Comparison of ENCODE assay signal across 8 cellular contexts in the genomic region with DNA sequence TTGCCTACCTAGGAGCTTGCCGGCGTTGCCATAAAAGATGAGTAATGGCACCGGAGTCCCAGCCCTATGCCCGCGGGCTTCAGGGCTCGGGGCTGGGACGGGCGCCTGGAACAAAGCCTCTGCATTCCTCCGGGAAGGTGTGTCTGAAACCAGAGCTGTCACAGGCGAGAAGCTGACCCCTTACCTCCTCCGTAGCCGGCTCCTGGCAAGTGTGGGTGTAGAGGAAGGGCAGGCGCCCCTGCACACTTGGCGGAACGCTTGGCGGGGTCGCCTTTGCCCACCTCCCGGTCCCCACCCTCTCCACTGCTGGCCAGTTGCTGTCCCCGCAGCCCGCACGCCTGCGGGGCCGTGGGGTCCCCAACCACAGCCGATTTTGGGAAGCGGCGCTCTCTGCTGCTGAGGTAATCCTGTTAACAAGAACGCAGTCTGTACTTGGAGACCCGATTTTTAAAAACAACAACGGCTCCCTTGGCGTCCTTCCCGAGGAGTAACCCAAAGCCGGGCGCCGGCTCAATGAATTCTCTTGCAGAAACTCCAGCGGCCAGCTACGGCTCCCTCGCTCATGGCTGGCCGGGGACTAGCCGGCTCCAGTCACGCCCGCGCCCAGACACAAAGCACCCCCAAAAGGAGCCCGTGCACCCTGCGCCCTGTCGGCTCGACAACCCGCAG.
DNase-seq lines count a peak whose midpoint lies in the region; ATAC-seq and TF ChIP-seq lines count a peak whose summit lies in the region.

No MANE protein-coding gene starts in this region.

- no peak overlapping the region for H3K4me2 ChIP-seq in Karpas-422 (ENCODE audit: low read depth, low read length, poor library complexity, severe bottlenecking)

- no CpG with 5 or more reads among the region's 47 CpGs for WGBS in iPS DF 6.9 (ENCODE audit: insufficient coverage, insufficient read length)

- peaks cover 0 to 10% of the 10 kb centered on the region in 2 donors for H3K4me1 ChIP-seq in ascending aorta
- H3K4me1 ChIP-seq in iPS DF 6.9 (ENCODE audit: control insufficient read depth, insufficient read depth, low read length) = peaks cover 5% of the 10 kb centered on the region
- H3K4me1 ChIP-seq in Karpas-422 (ENCODE audit: low read length) = no peaks in the 10 kb centered on the region; the same call in 1 of the 2 replicates

- H3K27ac ChIP-seq in ascending aorta (no peak overlapping the region), iPS DF 6.9 (ENCODE audit: low read length) (no peak overlapping the region), Karpas-422 (ENCODE audit: low read length) (no peak overlapping the region)

- DNase-seq in NCI-H748 (lab: John Stamatoyannopoulos, UW; ENCODE audit: unreplicated experiment) (peak; percentile 40), NCI-H748 treated with DMSO at 0.1 percent for 48 hours (lab: John Stamatoyannopoulos, UW) (no peak), ascending aorta (ENCODE audit: low spot score in 2 of 2) (no peak), iPS DF 6.9 (ENCODE audit: low read depth, low spot score) (no peak), skeletal muscle cell (ENCODE audit: low read depth) (no peak), Karpas-422 (no peak), HUDEP-2 (lab: John Stamatoyannopoulos, UW; ENCODE audit: unreplicated experiment in 76 of 76) (no peak)

- H3K4me3 ChIP-seq in ascending aorta (peak overlapping the region; percentile 67 to 71), iPS DF 6.9 (ENCODE audit: low read length) (peak overlapping the region; percentile 50; the same call in 1 of the 2 replicates), skeletal muscle cell (ENCODE audit: low read depth, low read length) (peak overlapping the region; percentile 29), Karpas-422 (ENCODE audit: low read length) (no peak overlapping the region)

- peak; percentile 25 for ATAC-seq in HG03342 (IDR thresholded peaks at IDR 0.05; ENCODE audit: unreplicated experiment)

- H3K9me2 ChIP-seq in Karpas-422 (replicated peaks; ENCODE audit: insufficient read depth, low read length) = no peaks in the 10 kb centered on the region

- no peaks in the 10 kb centered on the region for H3K79me2 ChIP-seq in Karpas-422 (ENCODE audit: low read length)

- intact Hi-C loops in ascending aorta (cut with DNase I) = no loop called here

- no peak overlapping the region for H3K9ac ChIP-seq in Karpas-422 (ENCODE audit: low read length)

- H2AFZ ChIP-seq in Karpas-422 (ENCODE audit: low read length) = no peak overlapping the region

- no peaks in the 10 kb centered on the region for H3K36me3 ChIP-seq in ascending aorta
- H3K36me3 ChIP-seq in iPS DF 6.9 (ENCODE audit: control insufficient read depth, insufficient read depth, low read length) = no peaks in the 10 kb centered on the region
- H3K36me3 ChIP-seq in Karpas-422 (ENCODE audit: insufficient read depth, low read length) = no peaks in the 10 kb centered on the region

- H4K20me1 ChIP-seq in Karpas-422 (ENCODE audit: insufficient read depth, low read depth, low read length) = no peaks in the 10 kb centered on the region

- H3K9me3 ChIP-seq in ascending aorta (no peaks in the 10 kb centered on the region), iPS DF 6.9 (ENCODE audit: control insufficient read depth, insufficient read depth, low read length) (no peaks in the 10 kb centered on the region), Karpas-422 (ENCODE audit: low read length) (no peaks in the 10 kb centered on the region)

- no peak for TF ChIP-seq CTCF in ascending aorta (IDR thresholded peaks at IDR 0.05)

- no peaks in the 10 kb centered on the region for H3K27me3 ChIP-seq in ascending aorta
- peaks cover 10% of the 10 kb centered on the region; the same call in 1 of the 2 replicates for H3K27me3 ChIP-seq in iPS DF 6.9 (ENCODE audit: control insufficient read depth, insufficient read depth, low read length)
- no peaks in the 10 kb centered on the region for H3K27me3 ChIP-seq in Karpas-422 (ENCODE audit: low read length)
